8 cellular contexts compared by ENCODE assay signal in genomic region chr1:162561616-162562451, GRCh38. TPM values are rescaled to one million over a fixed set of nuclear protein-coding genes. Genes with fewer than 3 reads are reported as not detected.
DNase-seq lines count a peak whose midpoint lies in the region; ATAC-seq, FAIRE-seq and TF ChIP-seq lines count a peak whose summit lies in the region.

UAP1 (plus strand) TSS chr1:162561722; CDS start chr1:162566069, 4,347 bp downstream.

- H3K9me3 Mint-ChIP-seq in mesothelial cell of epicardium, result no peaks in the 10 kb centered on the region

- H3K27me3 Mint-ChIP-seq in mesothelial cell of epicardium (ENCODE audit: low read depth), result no peaks in the 10 kb centered on the region

- TF ChIP-seq EP300 in SK-N-SH (IDR thresholded peaks at IDR 0.05; ENCODE audit: borderline replicate concordance in 1 of 2, low read depth in 1 of 2, low read length in 1 of 2), result no peak; a peak in 1 of 4 replicates
- TF ChIP-seq EP300 in H1 (IDR thresholded peaks at IDR 0.05; ENCODE audit: borderline replicate concordance in 1 of 2, low read depth in 2 of 2, low read length in 2 of 2), result no peak

- H3F3A ChIP-seq in SK-N-SH (replicated peaks; ENCODE audit: insufficient read depth), result no peaks in the 10 kb centered on the region

- no peak within 1 kb of the TSS for H3K23ac ChIP-seq in H1 (ENCODE audit: insufficient read length)

- H3K4me2 ChIP-seq in SK-N-SH (peak within 1 kb of the TSS; percentile 96), H1 (ENCODE audit: insufficient read depth in 1 of 2, low read depth in 2 of 2, low read length in 2 of 2) (peak within 1 kb of the TSS; percentile 88 to 93)

- no peak within 1 kb of the TSS for H2AK5ac ChIP-seq in H1 (ENCODE audit: low read depth, low read length)

- H3K27me3 ChIP-seq in SK-N-SH (ENCODE audit: insufficient read depth), result no peaks in the 10 kb centered on the region
- H3K27me3 ChIP-seq in H1 (replicated peaks in 1 of 4; ENCODE audit: control insufficient read depth in 3 of 4, extremely low read depth in 1 of 4, insufficient read depth in 3 of 4, low read length in 3 of 4), result peaks cover 0 to 4% (median 0%) of the 10 kb centered on the region in 4 experiments; a peak in 1 of 7 replicates
- H3K27me3 ChIP-seq in thyroid gland, result no peaks in the 10 kb centered on the region

- H2BK12ac ChIP-seq in H1 (ENCODE audit: low read depth, low read length), result no peak within 1 kb of the TSS

- H3K4me1 ChIP-seq in SK-N-SH (ENCODE audit: control insufficient read depth in 1 of 2, insufficient read depth in 2 of 2, low read depth in 1 of 2, low read length in 1 of 2) (peaks cover 6 to 9% of the 10 kb centered on the region in 2 experiments; a peak in 3 of 4 replicates), H1 (replicated peaks in 1 of 4; ENCODE audit: control insufficient read depth in 3 of 4, insufficient read depth in 4 of 4, low read length in 3 of 4) (peaks cover 0 to 5% (median under 1%) of the 10 kb centered on the region in 4 experiments; a peak in 1 of 7 replicates), thyroid gland (peaks cover 7 to 10% of the 10 kb centered on the region in 2 donors)

- DNase-seq in AG09309 (ENCODE audit: low read depth) (no peak), SK-N-SH (no peak), H1 (ENCODE audit: low read depth in 1 of 2, low spot score in 2 of 2) (peak in 1 of 2 experiments; percentile 56), mesothelial cell of epicardium (ENCODE audit: low spot score in 2 of 2, unreplicated experiment in 2 of 2) (peak in 1 of 2 experiments; percentile 25), thyroid gland (no peak), KG1 (lab: John Stamatoyannopoulos, UW) (no peak)

- H4K91ac ChIP-seq in H1 (replicated peaks; ENCODE audit: insufficient read length, low read length), result peak within 1 kb of the TSS; percentile 56

- CTCF ChIA-PET in SK-N-SH (lab: Yijun Ruan, JAX) (no interaction called here), H1 (lab: Charles Lee; ENCODE audit: partially characterized antibody) (no interaction called here)

- TF ChIP-seq CTCF in AG09309 (IDR thresholded peaks at IDR 0.05; ENCODE audit: control insufficient read depth, insufficient read depth, low read depth, low read length, missing control alignments), result no peak
- no peak for TF ChIP-seq CTCF in SK-N-SH (IDR thresholded peaks at IDR 0.05)
- TF ChIP-seq CTCF in H1 (IDR thresholded peaks at IDR 0.05; ENCODE audit: control extremely low read depth in 1 of 3, insufficient read depth in 1 of 3, low read depth in 1 of 3, low read length in 3 of 3), result no peak
- TF ChIP-seq CTCF in mesothelial cell of epicardium (IDR thresholded peaks at IDR 0.05; ENCODE audit: unreplicated experiment), result no peak
- no peak for TF ChIP-seq CTCF in thyroid gland (IDR thresholded peaks at IDR 0.05)

- peaks cover 21% of the 10 kb centered on the region for H3K4me1 Mint-ChIP-seq in mesothelial cell of epicardium

- no peak within 1 kb of the TSS for H2BK20ac ChIP-seq in H1 (ENCODE audit: low read length)

- TF ChIP-seq POLR2A in H1 (IDR thresholded peaks at IDR 0.05; ENCODE audit: control extremely low read depth in 1 of 2, low read depth in 2 of 2, low read length in 2 of 2) (peak in 1 of 2 experiments; percentile 10; a peak in 1 of 3 replicates), thyroid gland (IDR thresholded peaks at IDR 0.05) (peak in 1 of 2 donors; percentile 74)

- H3K27ac ChIP-seq in SK-N-SH (ENCODE audit: low read depth in 2 of 2, low read length in 1 of 2) (peak within 1 kb of the TSS; percentile 76 to 90), H1 (ENCODE audit: low read depth, low read length) (peak within 1 kb of the TSS; percentile 40; the same call in 1 of the 2 replicates), thyroid gland (peak within 1 kb of the TSS; percentile 88 to 96 (median 94))

- H2BK15ac ChIP-seq in H1 (ENCODE audit: low read length), result peak within 1 kb of the TSS; percentile 89; the same call in 1 of the 2 replicates

- H3K4me3 ChIP-seq in AG09309 (ENCODE audit: control insufficient read depth, low read depth, low read length) (peak within 1 kb of the TSS; percentile 74), SK-N-SH (ENCODE audit: low read depth in 2 of 2, low read length in 1 of 2) (peak within 1 kb of the TSS; percentile 79 to 94), H1 (ENCODE audit: extremely low read depth in 1 of 4, insufficient read depth in 2 of 4, low read depth in 3 of 4, low read length in 4 of 4) (peak within 1 kb of the TSS; percentile 74 to 89 (median 80)), thyroid gland (replicated peaks in 1 of 3) (peak within 1 kb of the TSS; percentile 80 to 88 (median 87))

- 2% methylated on average over 26 of the region's 69 CpGs for WGBS in SK-N-SH (ENCODE audit: low lambda C conversion rate)
- 5% methylated on average over 46 of the region's 69 CpGs; no CpG with 5 or more reads in 1 of the 2 experiments for WGBS in H1 (ENCODE audit: extremely low coverage in 1 of 2, insufficient coverage in 1 of 2, insufficient read length in 1 of 2, insufficient replicate concordance in 2 of 2, low coverage in 1 of 2, low lambda C conversion rate in 2 of 2, missing lambda C conversion rate in 1 of 2), 2 experiments
- WGBS in thyroid gland, 2 donors, result 2 to 3% methylated on average over 12 to 38 of the region's 69 CpGs

- peaks cover 2% of the 10 kb centered on the region for H3K36me3 Mint-ChIP-seq in mesothelial cell of epicardium

- H3K9me2 ChIP-seq in SK-N-SH, result no peaks in the 10 kb centered on the region

- H2BK120ac ChIP-seq in H1 (replicated peaks; ENCODE audit: low read depth, low read length), result no peak within 1 kb of the TSS

- no peak within 1 kb of the TSS for H3K56ac ChIP-seq in H1 (replicated peaks; ENCODE audit: insufficient read length, low read depth, low read length)

- H3K23me2 ChIP-seq in H1 (ENCODE audit: low read depth, low read length), result peaks cover 5% of the 10 kb centered on the region; the same call in 1 of the 2 replicates

- H3K14ac ChIP-seq in H1 (ENCODE audit: insufficient read length), result no peak within 1 kb of the TSS

- peak within 1 kb of the TSS; percentile 91 for H2AFZ ChIP-seq in SK-N-SH (ENCODE audit: low read depth)
- H2AFZ ChIP-seq in H1 (ENCODE audit: low read length), result peak within 1 kb of the TSS; percentile 79

- POLR2A ChIA-PET in SK-N-SH (lab: Yijun Ruan, JAX) (no interaction called here), H1 (lab: Charles Lee; ENCODE audit: partially characterized antibody) (interaction anchor here (2.0 kb wide), 1 partner anchor 10 kb away, joined by 6 read pairs; no protein-coding TSS in a partner anchor)

- peak within 1 kb of the TSS; percentile 80 for H4K5ac ChIP-seq in H1 (ENCODE audit: insufficient read length, low read depth, low read length)

- FAIRE-seq in H1 (lab: Jason Lieb, UNC), result no peak

- peaks cover 53% of the 10 kb centered on the region for H3K79me2 ChIP-seq in SK-N-SH (ENCODE audit: insufficient read depth)
- H3K79me2 ChIP-seq in H1 (ENCODE audit: control insufficient read depth in 1 of 2, insufficient read depth in 2 of 2, low read length in 2 of 2), result peaks cover 0 to 23% of the 10 kb centered on the region in 2 experiments; a peak in 2 of 4 replicates

- H4K20me1 ChIP-seq in SK-N-SH (ENCODE audit: insufficient read depth), result peaks cover 20% of the 10 kb centered on the region
- H4K20me1 ChIP-seq in H1 (replicated peaks in 1 of 2; ENCODE audit: control insufficient read depth in 1 of 2, insufficient read depth in 2 of 2, low read length in 2 of 2), result peaks cover 0 to 2% of the 10 kb centered on the region in 2 experiments

- H3K79me1 ChIP-seq in H1 (ENCODE audit: low read depth, low read length), result no peaks in the 10 kb centered on the region; the same call in none of the 2 replicates

- peak within 1 kb of the TSS; percentile 91 for H3K4me3 Mint-ChIP-seq in mesothelial cell of epicardium

- H4K8ac ChIP-seq in H1 (ENCODE audit: extremely low read depth, insufficient read depth, low read length), result peak within 1 kb of the TSS; percentile 97

- H3K9me3 ChIP-seq in SK-N-SH (no peaks in the 10 kb centered on the region), H1 (ENCODE audit: insufficient read depth in 2 of 2, low read depth in 1 of 2, low read length in 1 of 2) (no peaks in the 10 kb centered on the region), thyroid gland (no peaks in the 10 kb centered on the region)

- intact Hi-C loops in thyroid gland (cut with DNase I), result no loop called here

- peak within 1 kb of the TSS; percentile 96 for H3K27ac Mint-ChIP-seq in mesothelial cell of epicardium

- H3K18ac ChIP-seq in H1 (ENCODE audit: extremely low read depth, low read length), result peak within 1 kb of the TSS; percentile 91; the same call in 1 of the 2 replicates

- H3K36me3 ChIP-seq in SK-N-SH (replicated peaks in 1 of 2; ENCODE audit: control insufficient read depth in 1 of 2, insufficient read depth in 2 of 2, low read length in 1 of 2), result peaks cover 4 to 13% of the 10 kb centered on the region in 2 experiments
- H3K36me3 ChIP-seq in H1 (ENCODE audit: control insufficient read depth in 2 of 4, insufficient read depth in 4 of 4, low read length in 3 of 4), result no peaks in the 10 kb centered on the region
- H3K36me3 ChIP-seq in thyroid gland, result peaks cover 0 to 2% of the 10 kb centered on the region in 2 donors

- H3K4ac ChIP-seq in H1 (replicated peaks; ENCODE audit: insufficient read length, low read depth, low read length), result peak within 1 kb of the TSS; percentile 76

- H2BK5ac ChIP-seq in H1 (ENCODE audit: low read depth, low read length), result peak within 1 kb of the TSS; percentile 86; the same call in 1 of the 2 replicates

- ATAC-seq in GM18909 (IDR thresholded peaks at IDR 0.05; ENCODE audit: poor library complexity, unreplicated experiment) (peak; percentile 38), HG03095 (IDR thresholded peaks at IDR 0.05; ENCODE audit: unreplicated experiment) (peak; percentile 33)

- TF ChIP-seq RAD21 in SK-N-SH (IDR thresholded peaks at IDR 0.05; ENCODE audit: low read length) (no peak), H1 (IDR thresholded peaks at IDR 0.05 in 1 of 2, conservative IDR thresholded peaks at IDR 0.05 in 1 of 2; ENCODE audit: low read depth in 2 of 2, low read length in 2 of 2) (no peak)

- H3K9ac ChIP-seq in SK-N-SH, result peak within 1 kb of the TSS; percentile 96
- H3K9ac ChIP-seq in H1 (replicated peaks in 1 of 4; ENCODE audit: extremely low read depth in 1 of 4, low read depth in 3 of 4, low read length in 3 of 4), result peak within 1 kb of the TSS; percentile 71 to 87 (median 76)

RNA-seq across cellular contexts. Expression of gene UAP1, which starts in this region (rescaled TPM):
- polyA plus RNA-seq in SK-N-SH (2012; rRNA removed), result 32.3 and 44.1 TPM in 2 replicates
- 49.8 and 58.0 TPM in 2 replicates for polyA plus RNA-seq in SK-N-SH (2012; cell fraction: cytosol; rRNA removed)
- polyA plus RNA-seq in SK-N-SH (2012; cell fraction: nucleus; rRNA removed), result 18.0 and 38.7 TPM in 2 replicates
- 30.2 and 32.9 TPM in 2 replicates for total RNA-seq in H1 (2021; fragmentation: NEBNext Ultra II Directional; extraction: Animal tissue kit (Norgen Biotek cat#: 25700))
- 5.1 and 9.4 TPM in 2 replicates for polyA plus RNA-seq in H1 (2011; rRNA removed)
- 12.2 TPM for polyA plus RNA-seq in H1 (2011; cell fraction: cytosol; rRNA removed)
- 5.2 TPM for polyA plus RNA-seq in H1 (2011; cell fraction: nucleus; rRNA removed)
- polyA plus RNA-seq in H1 (2012, experiment 1 of 2), result 16.8 to 26.0 TPM (median 19.3 TPM) in 4 replicates
- polyA plus RNA-seq in H1 (2012, experiment 2 of 2), result 2.4 TPM
- 16.5 TPM for polyA plus RNA-seq in H1 (2013, experiment 1 of 2)
- polyA plus RNA-seq in H1 (2013, experiment 2 of 2), result 16.9 TPM
- 14.1 and 18.0 TPM in 2 replicates for polyA minus RNA-seq in H1 (2011; rRNA and poly(A)+ RNA removed)
- polyA minus RNA-seq in H1 (2011; cell fraction: cytosol; rRNA and poly(A)+ RNA removed), result 9.5 TPM
- polyA minus RNA-seq in H1 (2011; cell fraction: nucleus; rRNA and poly(A)+ RNA removed), result 14.3 TPM
- 29.4 to 31.0 TPM (median 30.4 TPM) in 3 replicates for total RNA-seq in mesothelial cell of epicardium
- total RNA-seq in thyroid gland, result 10 to 100 TPM; 39.2 to 84.7 (median 64.0) TPM

Comparison
In these comparisons a context has a peak if more than half of its experiments do, and no peak if none do; other contexts are left out.
1. H3K27ac ChIP-seq: peak in every context shown above with its lines; median percentile 94 in thyroid gland; 83 in SK-N-SH; 40 in H1.